17 cellular contexts compared by ENCODE assay signal in the genomic region with DNA sequence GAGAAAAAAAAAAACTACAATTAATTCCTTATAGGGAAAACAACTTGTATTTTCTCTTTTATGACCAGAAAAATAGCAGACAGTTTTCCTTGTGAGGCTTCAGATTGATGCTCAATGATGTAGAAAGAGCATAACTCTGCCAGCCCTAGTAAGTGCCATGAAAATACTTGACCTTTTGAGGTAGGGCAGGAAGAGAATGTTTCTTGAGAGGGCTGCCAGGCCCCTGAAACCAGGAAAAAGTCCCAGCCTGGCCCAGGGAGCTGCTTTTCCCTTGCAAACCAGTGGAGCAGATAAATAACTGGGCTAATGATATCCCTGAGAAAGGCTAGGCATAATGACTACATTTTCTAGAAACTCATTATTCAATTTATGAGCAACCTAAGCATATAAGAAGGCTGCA.
DNase-seq lines count a peak whose midpoint lies in the region; ATAC-seq and TF ChIP-seq lines count a peak whose summit lies in the region.
"Had no signal": no experiment of that assay in that cellular context is flagged by ENCODE, and none has a peak within 500 bp of the region (broad histone marks: within the 10 kb centered on the region; RNA-seq: fewer than 3 reads in every experiment).

No MANE protein-coding gene starts in this region.

- no peaks in the 10 kb centered on the region for H3K9me2 ChIP-seq in DOHH2 (replicated peaks; ENCODE audit: control insufficient read depth, low read length)
- H3K9me2 ChIP-seq in OCI-LY7 (ENCODE audit: insufficient read depth, low read length), result no peaks in the 10 kb centered on the region

- H3K4me3 ChIP-seq in DOHH2 (ENCODE audit: low read length), result peak overlapping the region; percentile 54
- no peak overlapping the region for H3K4me3 ChIP-seq in OCI-LY7 (ENCODE audit: low read depth, low read length, poor library complexity, severe bottlenecking)
- H3K4me3 ChIP-seq in gastroesophageal sphincter, result no peak overlapping the region
- H3K4me3 ChIP-seq: PC-9 had no signal

- intact Hi-C loops in OCI-LY7 (cut with micrococcal nuclease; ENCODE audit: unreplicated experiment), result no loop called here

- H3K79me2 ChIP-seq in DOHH2 (ENCODE audit: control insufficient read depth, low read length) (peaks cover 43% of the 10 kb centered on the region), OCI-LY7 (ENCODE audit: insufficient read depth, low read depth, low read length) (no peaks in the 10 kb centered on the region)

- peaks cover 3% of the 10 kb centered on the region; the same call in 1 of the 2 replicates for H3K9me3 ChIP-seq in DOHH2 (ENCODE audit: control insufficient read depth, insufficient read depth, low read length)
- no peaks in the 10 kb centered on the region for H3K9me3 ChIP-seq in OCI-LY7 (ENCODE audit: low read length)
- H3K9me3 ChIP-seq in gastroesophageal sphincter, result no peaks in the 10 kb centered on the region

- H3K4me2 ChIP-seq in DOHH2 (ENCODE audit: low read length) (peak overlapping the region; percentile 97), OCI-LY7 (ENCODE audit: low read length) (peak overlapping the region; percentile 39; the same call in 1 of the 2 replicates)
- H3K4me2 ChIP-seq: PC-9 had no signal

- TF ChIP-seq CTCF in DOHH2 (IDR thresholded peaks at IDR 0.05; ENCODE audit: low read depth, low read length, poor library complexity, severe bottlenecking) (no peak), OCI-LY7 (conservative IDR thresholded peaks at IDR 0.05; ENCODE audit: low read length) (no peak), gastroesophageal sphincter (IDR thresholded peaks at IDR 0.05) (no peak)

- no peaks in the 10 kb centered on the region for H4K20me1 ChIP-seq in DOHH2 (ENCODE audit: control insufficient read depth, insufficient read depth, low read depth, low read length)
- no peaks in the 10 kb centered on the region for H4K20me1 ChIP-seq in OCI-LY7 (ENCODE audit: insufficient read depth, low read length)

- BruUV-seq in OCI-LY7 (replicated peaks; lab: Mats Ljungman, UMichigan), result no TSS peak

- CTCF ChIA-PET in OCI-LY7 (lab: Charles Lee; ENCODE audit: unreplicated experiment), result no interaction called here

- DNase-seq in OCI-LY7 (ENCODE audit: low spot score) (no peak), renal cortical epithelial cell (ENCODE audit: low read depth) (peak; percentile 93), HUDEP-2 (lab: John Stamatoyannopoulos, UW; ENCODE audit: unreplicated experiment in 76 of 76) (no peak), NCI-H1436 treated with DMSO at 0.1 percent for 48 hours (lab: John Stamatoyannopoulos, UW) (no peak)
- DNase-seq: Calu3; CD4-positive, CD25-positive, alpha-beta regulatory T cell; DMS79; HFFc6; NCI-H1417 treated with DMSO at 0.1 percent for 48 hours; NCI-H2029 treated with DMSO at 0.1 percent for 48 hours; NCI-H526; PC-9 had no signal

- H3K27me3 ChIP-seq in DOHH2 (ENCODE audit: control insufficient read depth, low read length) (no peaks in the 10 kb centered on the region), gastroesophageal sphincter (no peaks in the 10 kb centered on the region)

- peaks cover 93% of the 10 kb centered on the region for H3K4me1 ChIP-seq in DOHH2 (ENCODE audit: control insufficient read depth, low read length)
- H3K4me1 ChIP-seq in OCI-LY7 (ENCODE audit: insufficient read depth, low read length, poor library complexity, severe bottlenecking), result peaks cover 50% of the 10 kb centered on the region
- peaks cover 4 to 31% (median 10%) of the 10 kb centered on the region in 3 donors for H3K4me1 ChIP-seq in gastroesophageal sphincter

- no peak for TF ChIP-seq POLR2A in gastroesophageal sphincter (IDR thresholded peaks at IDR 0.05)

- H3F3A ChIP-seq in DOHH2 (ENCODE audit: control insufficient read depth, insufficient read depth), result peaks cover 24% of the 10 kb centered on the region

- H2AFZ ChIP-seq in OCI-LY7 (ENCODE audit: low read length), result peak overlapping the region; percentile 23; the same call in 1 of the 2 replicates

- H3K36me3 ChIP-seq in DOHH2 (ENCODE audit: control insufficient read depth, low read length), result peaks cover 16% of the 10 kb centered on the region
- no peaks in the 10 kb centered on the region for H3K36me3 ChIP-seq in OCI-LY7 (ENCODE audit: insufficient read depth, low read length)
- no peaks in the 10 kb centered on the region for H3K36me3 ChIP-seq in gastroesophageal sphincter

- ATAC-seq in gastroesophageal sphincter (no peak), HG03460 (IDR thresholded peaks at IDR 0.05; ENCODE audit: unreplicated experiment) (no peak), HG02678 (IDR thresholded peaks at IDR 0.05; ENCODE audit: unreplicated experiment) (no peak)
- ATAC-seq: SK-N-SH treated with all-trans-retinoic acid at 6 μM for 48 hours had no signal

- TF ChIP-seq EP300 in gastroesophageal sphincter (IDR thresholded peaks at IDR 0.05), result no peak

- POLR2A ChIA-PET in OCI-LY7 (lab: Charles Lee), result interaction anchor here (0.5 to 1.4 kb wide), 2 partner anchors 34 to 948 kb away, joined by 3 read pairs; no protein-coding TSS in a partner anchor

- H3K27ac ChIP-seq in DOHH2 (ENCODE audit: low read depth, low read length) (peak overlapping the region; percentile 93), OCI-LY7 (ENCODE audit: low read depth, low read length, poor library complexity, severe bottlenecking) (peak overlapping the region; percentile 16), gastroesophageal sphincter (peak overlapping the region in 3 of 4 donors; percentile 21 to 65 (median 52))
- H3K27ac ChIP-seq: PC-9 had no signal

Comparison
In these comparisons a context has a peak if more than half of its experiments do, and no peak if none do; other contexts are left out.
1. H3K27ac ChIP-seq: peak in every context shown above with its lines; median percentile 93 in DOHH2; 52 in gastroesophageal sphincter; 16 in OCI-LY7.